ENCODE assay signal across 1 cellular context in the genomic region with DNA sequence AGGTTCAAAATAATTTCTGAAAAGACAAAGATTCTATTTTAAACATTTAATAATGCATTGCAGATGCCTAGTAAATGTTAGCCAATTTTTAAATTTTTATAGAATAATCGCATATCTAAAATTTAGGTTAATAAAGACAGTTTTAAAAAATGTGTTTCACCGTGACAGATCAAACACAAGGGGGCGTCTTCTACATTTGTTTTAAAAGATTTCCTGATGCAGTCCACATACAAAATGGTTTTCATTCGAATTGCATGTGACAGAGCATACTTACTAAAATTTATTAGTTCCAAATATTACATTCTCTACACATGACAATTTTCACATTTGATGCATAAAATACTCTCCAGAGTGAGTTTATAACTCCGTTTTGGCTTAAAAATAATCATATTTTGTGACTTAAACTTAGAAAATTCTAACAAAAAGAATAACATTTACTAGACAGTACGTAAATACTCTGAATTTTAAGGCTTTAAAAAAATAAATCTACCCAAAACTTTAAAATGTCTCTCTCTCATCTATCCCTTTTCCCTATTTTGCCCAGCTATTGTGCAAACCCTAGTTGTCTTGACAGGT.
TF ChIP-seq lines count a peak whose summit lies in the region.

No MANE protein-coding gene starts in this region.

TF ChIP-seq in H1, 55 proteins besides CTCF, POLR2A, EP300 and RAD21 (continued from another document):
- TF ChIP-seq, protein P1, sequence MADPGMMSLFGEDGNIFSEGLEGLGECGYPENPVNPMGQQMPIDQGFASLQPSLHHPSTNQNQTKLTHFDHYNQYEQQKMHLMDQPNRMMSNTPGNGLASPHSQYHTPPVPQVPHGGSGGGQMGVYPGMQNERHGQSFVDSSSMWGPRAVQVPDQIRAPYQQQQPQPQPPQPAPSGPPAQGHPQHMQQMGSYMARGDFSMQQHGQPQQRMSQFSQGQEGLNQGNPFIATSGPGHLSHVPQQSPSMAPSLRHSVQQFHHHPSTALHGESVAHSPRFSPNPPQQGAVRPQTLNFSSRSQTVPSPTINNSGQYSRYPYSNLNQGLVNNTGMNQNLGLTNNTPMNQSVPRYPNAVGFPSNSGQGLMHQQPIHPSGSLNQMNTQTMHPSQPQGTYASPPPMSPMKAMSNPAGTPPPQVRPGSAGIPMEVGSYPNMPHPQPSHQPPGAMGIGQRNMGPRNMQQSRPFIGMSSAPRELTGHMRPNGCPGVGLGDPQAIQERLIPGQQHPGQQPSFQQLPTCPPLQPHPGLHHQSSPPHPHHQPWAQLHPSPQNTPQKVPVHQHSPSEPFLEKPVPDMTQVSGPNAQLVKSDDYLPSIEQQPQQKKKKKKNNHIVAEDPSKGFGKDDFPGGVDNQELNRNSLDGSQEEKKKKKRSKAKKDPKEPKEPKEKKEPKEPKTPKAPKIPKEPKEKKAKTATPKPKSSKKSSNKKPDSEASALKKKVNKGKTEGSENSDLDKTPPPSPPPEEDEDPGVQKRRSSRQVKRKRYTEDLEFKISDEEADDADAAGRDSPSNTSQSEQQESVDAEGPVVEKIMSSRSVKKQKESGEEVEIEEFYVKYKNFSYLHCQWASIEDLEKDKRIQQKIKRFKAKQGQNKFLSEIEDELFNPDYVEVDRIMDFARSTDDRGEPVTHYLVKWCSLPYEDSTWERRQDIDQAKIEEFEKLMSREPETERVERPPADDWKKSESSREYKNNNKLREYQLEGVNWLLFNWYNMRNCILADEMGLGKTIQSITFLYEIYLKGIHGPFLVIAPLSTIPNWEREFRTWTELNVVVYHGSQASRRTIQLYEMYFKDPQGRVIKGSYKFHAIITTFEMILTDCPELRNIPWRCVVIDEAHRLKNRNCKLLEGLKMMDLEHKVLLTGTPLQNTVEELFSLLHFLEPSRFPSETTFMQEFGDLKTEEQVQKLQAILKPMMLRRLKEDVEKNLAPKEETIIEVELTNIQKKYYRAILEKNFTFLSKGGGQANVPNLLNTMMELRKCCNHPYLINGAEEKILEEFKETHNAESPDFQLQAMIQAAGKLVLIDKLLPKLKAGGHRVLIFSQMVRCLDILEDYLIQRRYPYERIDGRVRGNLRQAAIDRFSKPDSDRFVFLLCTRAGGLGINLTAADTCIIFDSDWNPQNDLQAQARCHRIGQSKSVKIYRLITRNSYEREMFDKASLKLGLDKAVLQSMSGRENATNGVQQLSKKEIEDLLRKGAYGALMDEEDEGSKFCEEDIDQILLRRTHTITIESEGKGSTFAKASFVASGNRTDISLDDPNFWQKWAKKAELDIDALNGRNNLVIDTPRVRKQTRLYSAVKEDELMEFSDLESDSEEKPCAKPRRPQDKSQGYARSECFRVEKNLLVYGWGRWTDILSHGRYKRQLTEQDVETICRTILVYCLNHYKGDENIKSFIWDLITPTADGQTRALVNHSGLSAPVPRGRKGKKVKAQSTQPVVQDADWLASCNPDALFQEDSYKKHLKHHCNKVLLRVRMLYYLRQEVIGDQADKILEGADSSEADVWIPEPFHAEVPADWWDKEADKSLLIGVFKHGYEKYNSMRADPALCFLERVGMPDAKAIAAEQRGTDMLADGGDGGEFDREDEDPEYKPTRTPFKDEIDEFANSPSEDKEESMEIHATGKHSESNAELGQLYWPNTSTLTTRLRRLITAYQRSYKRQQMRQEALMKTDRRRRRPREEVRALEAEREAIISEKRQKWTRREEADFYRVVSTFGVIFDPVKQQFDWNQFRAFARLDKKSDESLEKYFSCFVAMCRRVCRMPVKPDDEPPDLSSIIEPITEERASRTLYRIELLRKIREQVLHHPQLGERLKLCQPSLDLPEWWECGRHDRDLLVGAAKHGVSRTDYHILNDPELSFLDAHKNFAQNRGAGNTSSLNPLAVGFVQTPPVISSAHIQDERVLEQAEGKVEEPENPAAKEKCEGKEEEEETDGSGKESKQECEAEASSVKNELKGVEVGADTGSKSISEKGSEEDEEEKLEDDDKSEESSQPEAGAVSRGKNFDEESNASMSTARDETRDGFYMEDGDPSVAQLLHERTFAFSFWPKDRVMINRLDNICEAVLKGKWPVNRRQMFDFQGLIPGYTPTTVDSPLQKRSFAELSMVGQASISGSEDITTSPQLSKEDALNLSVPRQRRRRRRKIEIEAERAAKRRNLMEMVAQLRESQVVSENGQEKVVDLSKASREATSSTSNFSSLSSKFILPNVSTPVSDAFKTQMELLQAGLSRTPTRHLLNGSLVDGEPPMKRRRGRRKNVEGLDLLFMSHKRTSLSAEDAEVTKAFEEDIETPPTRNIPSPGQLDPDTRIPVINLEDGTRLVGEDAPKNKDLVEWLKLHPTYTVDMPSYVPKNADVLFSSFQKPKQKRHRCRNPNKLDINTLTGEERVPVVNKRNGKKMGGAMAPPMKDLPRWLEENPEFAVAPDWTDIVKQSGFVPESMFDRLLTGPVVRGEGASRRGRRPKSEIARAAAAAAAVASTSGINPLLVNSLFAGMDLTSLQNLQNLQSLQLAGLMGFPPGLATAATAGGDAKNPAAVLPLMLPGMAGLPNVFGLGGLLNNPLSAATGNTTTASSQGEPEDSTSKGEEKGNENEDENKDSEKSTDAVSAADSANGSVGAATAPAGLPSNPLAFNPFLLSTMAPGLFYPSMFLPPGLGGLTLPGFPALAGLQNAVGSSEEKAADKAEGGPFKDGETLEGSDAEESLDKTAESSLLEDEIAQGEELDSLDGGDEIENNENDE (IDR thresholded peaks at IDR 0.05; ENCODE audit: insufficient replicate concordance, low read length) = no peak
- no peak for TF ChIP-seq SRF (IDR thresholded peaks at IDR 0.05; ENCODE audit: low read depth, low read length)
- no peak for TF ChIP-seq RBBP5 (IDR thresholded peaks at IDR 0.05; ENCODE audit: borderline replicate concordance, low read depth, low read length)
- TF ChIP-seq SP4 (IDR thresholded peaks at IDR 0.05; ENCODE audit: low read length) = no peak
- no peak for TF ChIP-seq CEBPB (IDR thresholded peaks at IDR 0.05; ENCODE audit: low read depth, low read length)
- no peak for TF ChIP-seq BCL11A (IDR thresholded peaks at IDR 0.05; ENCODE audit: low read depth in 2 of 2, low read length in 2 of 2)
